8 cellular contexts compared by ENCODE assay signal in genomic region chr7:94655884-94656657, GRCh38. TPM values are rescaled to one million over a fixed set of nuclear protein-coding genes. Genes with fewer than 3 reads are reported as not detected.
DNase-seq lines count a peak whose midpoint lies in the region; ATAC-seq and TF ChIP-seq lines count a peak whose summit lies in the region.

TSS of gene SGCE (minus strand) at chr7:94656133. CDS start at chr7:94656098, 35 bp downstream.

- H3K4me3 ChIP-seq in OCI-LY1 (ENCODE audit: low read depth, low read length, poor library complexity, severe bottlenecking), result peak within 1 kb of the TSS; percentile 71
- peak within 1 kb of the TSS; percentile 54 to 78 for H3K4me3 ChIP-seq in gastroesophageal sphincter
- H3K4me3 ChIP-seq in neural cell (ENCODE audit: low read length), result peak within 1 kb of the TSS; percentile 78

- in situ Hi-C loops in G401 (cut with HindIII; ENCODE audit: low sequenced_read_pairs), result no loop called here

- CTCF ChIA-PET in activated naive CD4-positive, alpha-beta T cell treated with anti-CD3 and anti-CD28 coated beads, Interleukin-2, amount 10 ng/mL, durations not matched to agents 7 days and 5 days (lab: Charles Lee), result interaction anchor here (0.6 to 1.3 kb wide), 5 partner anchors 66 to 820 kb away, joined by 3 to 4 read pairs (median 3); no protein-coding TSS in a partner anchor

- H3K79me2 ChIP-seq in OCI-LY1 (ENCODE audit: insufficient read depth, low read length), result peaks cover 38% of the 10 kb centered on the region
- H3K79me2 ChIP-seq in neural cell (replicated peaks; ENCODE audit: insufficient read depth, low read length), result peaks cover 58% of the 10 kb centered on the region

- H3K36me3 Mint-ChIP-seq in activated naive CD4-positive, alpha-beta T cell treated with anti-CD3 and anti-CD28 coated beads, Interleukin-2, amount 10 ng/mL, durations not matched to agents 7 days and 5 days, result no peaks in the 10 kb centered on the region
- no peaks in the 10 kb centered on the region for H3K36me3 Mint-ChIP-seq in type B pancreatic cell

- H3K4me1 ChIP-seq in OCI-LY1 (ENCODE audit: insufficient read depth, low read length, severe bottlenecking) (peaks cover 22% of the 10 kb centered on the region), gastroesophageal sphincter (peaks cover 0 to 42% (median 0%) of the 10 kb centered on the region in 3 donors)

- H3K27ac ChIP-seq in OCI-LY1 (ENCODE audit: low read depth, low read length, poor library complexity, severe bottlenecking), result peak within 1 kb of the TSS; percentile 76
- H3K27ac ChIP-seq in gastroesophageal sphincter, result peak within 1 kb of the TSS; percentile 21 to 91 (median 87)
- peak within 1 kb of the TSS; percentile 91 for H3K27ac ChIP-seq in neural cell (ENCODE audit: low read length)

- peak within 1 kb of the TSS; percentile 81 for H3K4me2 ChIP-seq in OCI-LY1 (ENCODE audit: low read length)
- H3K4me2 ChIP-seq in neural cell (ENCODE audit: low read length), result peak within 1 kb of the TSS; percentile 66

- TF ChIP-seq CTCF in OCI-LY1 (IDR thresholded peaks at IDR 0.05; ENCODE audit: low read length) (peak; percentile 37; the same call in 1 of the 2 replicates), gastroesophageal sphincter (IDR thresholded peaks at IDR 0.05) (peak; percentile 38 to 93 (median 52)), neural cell (IDR thresholded peaks at IDR 0.05; ENCODE audit: poor library complexity, severe bottlenecking) (peak; percentile 48), type B pancreatic cell (conservative IDR thresholded peaks at IDR 0.05) (peak; percentile 79)

- H3K27me3 Mint-ChIP-seq in activated naive CD4-positive, alpha-beta T cell treated with anti-CD3 and anti-CD28 coated beads, Interleukin-2, amount 10 ng/mL, durations not matched to agents 7 days and 5 days, result peaks cover 31% of the 10 kb centered on the region
- no peaks in the 10 kb centered on the region for H3K27me3 Mint-ChIP-seq in type B pancreatic cell

- peak; percentile 64 for ATAC-seq in gastroesophageal sphincter

- H3K9me2 ChIP-seq in OCI-LY1 (ENCODE audit: low read depth, low read length) (no peaks in the 10 kb centered on the region), neural cell (ENCODE audit: insufficient read depth, low read length) (no peaks in the 10 kb centered on the region)

- TF ChIP-seq POLR2A in gastroesophageal sphincter (IDR thresholded peaks at IDR 0.05), result peak in 1 of 2 donors; percentile 13

- H3F3A ChIP-seq in OCI-LY1 (ENCODE audit: insufficient read depth, low read length), result no peaks in the 10 kb centered on the region
- no peaks in the 10 kb centered on the region for H3F3A ChIP-seq in neural cell (ENCODE audit: insufficient read depth, low read length, poor library complexity, severe bottlenecking)

- H3K9ac ChIP-seq in OCI-LY1 (ENCODE audit: low read length) (peak within 1 kb of the TSS; percentile 71), neural cell (ENCODE audit: low read length) (peak within 1 kb of the TSS; percentile 85)

- peak within 1 kb of the TSS; percentile 81 for H3K27ac Mint-ChIP-seq in activated naive CD4-positive, alpha-beta T cell treated with anti-CD3 and anti-CD28 coated beads, Interleukin-2, amount 10 ng/mL, durations not matched to agents 7 days and 5 days
- peak within 1 kb of the TSS; percentile 87 for H3K27ac Mint-ChIP-seq in type B pancreatic cell

- WGBS in gastroesophageal sphincter (ENCODE audit: low coverage in 1 of 2), 2 donors, result 8 to 15% methylated on average over 17 to 25 of the region's 61 CpGs

- H3K36me3 ChIP-seq in OCI-LY1 (ENCODE audit: insufficient read depth, low read length) (no peaks in the 10 kb centered on the region), gastroesophageal sphincter (no peaks in the 10 kb centered on the region), neural cell (ENCODE audit: insufficient read depth, low read length) (no peaks in the 10 kb centered on the region)

- peak; percentile 50 for TF ChIP-seq RAD21 in neural cell (conservative IDR thresholded peaks at IDR 0.05)

- no peaks in the 10 kb centered on the region for H3K9me3 Mint-ChIP-seq in activated naive CD4-positive, alpha-beta T cell treated with anti-CD3 and anti-CD28 coated beads, Interleukin-2, amount 10 ng/mL, durations not matched to agents 7 days and 5 days
- H3K9me3 Mint-ChIP-seq in type B pancreatic cell, result no peaks in the 10 kb centered on the region

- peak; percentile 84 for DNase-seq in G401 (ENCODE audit: low spot score)
- peak; percentile 93 for DNase-seq in HK-2 (ENCODE audit: unreplicated experiment)
- DNase-seq in activated naive CD4-positive, alpha-beta T cell treated with anti-CD3 and anti-CD28 coated beads, Interleukin-2, amount 10 ng/mL, durations not matched to agents 7 days and 5 days, result peak; percentile 39
- DNase-seq in type B pancreatic cell (ENCODE audit: extremely low spot score, unreplicated experiment), result peak; percentile 86
- no peak for DNase-seq in RKO (ENCODE audit: low spot score)

- H3K27me3 ChIP-seq in OCI-LY1 (ENCODE audit: insufficient read depth, low read length) (no peaks in the 10 kb centered on the region), gastroesophageal sphincter (no peaks in the 10 kb centered on the region), neural cell (ENCODE audit: insufficient read depth, low read depth, low read length) (no peaks in the 10 kb centered on the region)

- H3K9me3 ChIP-seq in OCI-LY1 (ENCODE audit: low read length) (no peaks in the 10 kb centered on the region), gastroesophageal sphincter (no peaks in the 10 kb centered on the region), neural cell (ENCODE audit: low read length) (no peaks in the 10 kb centered on the region)

- H4K20me1 ChIP-seq in OCI-LY1 (ENCODE audit: insufficient read depth, low read length) (no peaks in the 10 kb centered on the region), neural cell (ENCODE audit: insufficient read depth) (no peaks in the 10 kb centered on the region)

- peak within 1 kb of the TSS; percentile 61 for H3K4me3 Mint-ChIP-seq in activated naive CD4-positive, alpha-beta T cell treated with anti-CD3 and anti-CD28 coated beads, Interleukin-2, amount 10 ng/mL, durations not matched to agents 7 days and 5 days
- peak within 1 kb of the TSS; percentile 95 for H3K4me3 Mint-ChIP-seq in type B pancreatic cell

- H3K4me1 Mint-ChIP-seq in activated naive CD4-positive, alpha-beta T cell treated with anti-CD3 and anti-CD28 coated beads, Interleukin-2, amount 10 ng/mL, durations not matched to agents 7 days and 5 days, result peaks cover 23% of the 10 kb centered on the region
- peaks cover 15% of the 10 kb centered on the region for H3K4me1 Mint-ChIP-seq in type B pancreatic cell (ENCODE audit: unreplicated experiment)

- TF ChIP-seq EP300 in gastroesophageal sphincter (IDR thresholded peaks at IDR 0.05) (no peak), neural cell (conservative IDR thresholded peaks at IDR 0.05; ENCODE audit: poor library complexity, severe bottlenecking) (peak; percentile 23)

- 0 out of 2 replicates have a peak within 1 kb of the TSS, but pooled peaks have one; percentile 4 for H2AFZ ChIP-seq in OCI-LY1 (ENCODE audit: low read length)
- H2AFZ ChIP-seq in neural cell (ENCODE audit: low read depth, low read length), result peak within 1 kb of the TSS; percentile 7

TF ChIP-seq in neural cell, 6 proteins besides CTCF, POLR2A, EP300 and RAD21:
- TF ChIP-seq TAF1 (IDR thresholded peaks at IDR 0.05; ENCODE audit: low read depth) (no peak), REST (IDR thresholded peaks at IDR 0.05; ENCODE audit: borderline replicate concordance) (peak; percentile 81), MXI1 (conservative IDR thresholded peaks at IDR 0.05; ENCODE audit: poor library complexity, severe bottlenecking) (peak; percentile 65), POLR2AphosphoS5 (IDR thresholded peaks at IDR 0.05) (peak; percentile 97), EZH2 (IDR thresholded peaks at IDR 0.05; ENCODE audit: borderline replicate concordance, insufficient read depth, low read length, poor library complexity, severe bottlenecking) (no peak), SMC3 (conservative IDR thresholded peaks at IDR 0.05; ENCODE audit: poor library complexity) (no peak)

RNA-seq across cellular contexts. Expression of gene SGCE, which starts in this region (rescaled TPM):
- 7.0 and 12.8 TPM in 2 replicates for total RNA-seq in G401 (2014; rRNA removed; shearing (Covaris generic))
- total RNA-seq in gastroesophageal sphincter (100 to 1,000 TPM in 3 of 4 donors, 10 to 100 TPM in 1; 92.5 to 138 (median 123) TPM), type B pancreatic cell (ENCODE audit: low replicate concordance) (30.9 and 39.8 TPM in 2 replicates)
- 94.6 and 119 TPM in 2 replicates for polyA plus RNA-seq in neural cell
- 158 and 167 TPM in 2 replicates for polyA minus RNA-seq in neural cell
